Comparison of ENCODE assay signal across 20 cellular contexts in genomic region chr20:51383891-51384510, GRCh38.
A peak's percentile ranks its signal among the peaks of the same experiment; 100 is the strongest.
DNase-seq lines count a peak whose midpoint lies in the region; ATAC-seq and TF ChIP-seq lines count a peak whose summit lies in the region.
"Had no signal": no experiment of that assay in that cellular context is flagged by ENCODE, and none has a peak within 500 bp of the region (broad histone marks: within the 10 kb centered on the region; RNA-seq: fewer than 3 reads in every experiment).

No MANE protein-coding gene starts in this region.

- intact Hi-C loops in MCF 10A (cut with micrococcal nuclease) (no loop called here), breast epithelium (cut with DNase I; ENCODE audit: low total_unique reads) (no loop called here)
- intact Hi-C loops in activated CD8-positive, alpha-beta T cell treated with anti-CD3 and anti-CD28 coated beads for 36 hours (cut with micrococcal nuclease), result no loop called here

- no peak overlapping the region for H3K4me3 Mint-ChIP-seq in MCF 10A (ENCODE audit: unreplicated experiment)
- no peak overlapping the region for H3K4me3 Mint-ChIP-seq in activated CD8-positive, alpha-beta T cell treated with anti-CD3 and anti-CD28 coated beads for 36 hours
- H3K4me3 Mint-ChIP-seq: T-helper 2 cell treated with Interferon-gamma antibody and Interleukin-4, amounts not matched to agents 5 μg/mL and 100 μg/mL, for 36 hours had no signal

- no peaks in the 10 kb centered on the region for H3K27me3 Mint-ChIP-seq in MCF 10A (ENCODE audit: insufficient read depth, unreplicated experiment)
- no peaks in the 10 kb centered on the region for H3K27me3 Mint-ChIP-seq in activated CD8-positive, alpha-beta T cell treated with anti-CD3 and anti-CD28 coated beads for 36 hours

- no peaks in the 10 kb centered on the region for H3K9me3 Mint-ChIP-seq in MCF 10A (ENCODE audit: unreplicated experiment)
- no peaks in the 10 kb centered on the region for H3K9me3 Mint-ChIP-seq in activated CD8-positive, alpha-beta T cell treated with anti-CD3 and anti-CD28 coated beads for 36 hours
- H3K9me3 Mint-ChIP-seq: T-helper 2 cell treated with Interferon-gamma antibody and Interleukin-4, amounts not matched to agents 5 μg/mL and 100 μg/mL, for 36 hours had no signal

- H3K27ac ChIP-seq in breast epithelium, result no peak overlapping the region
- H3K27ac ChIP-seq in foreskin keratinocyte, result no peak overlapping the region
- H3K27ac ChIP-seq: gastroesophageal sphincter had no signal

- no peaks in the 10 kb centered on the region for H3K27me3 ChIP-seq in breast epithelium
- no peaks in the 10 kb centered on the region for H3K27me3 ChIP-seq in foreskin keratinocyte
- H3K27me3 ChIP-seq: gastroesophageal sphincter had no signal

- no peak overlapping the region for H3K27ac Mint-ChIP-seq in MCF 10A (ENCODE audit: low read depth, unreplicated experiment)
- H3K27ac Mint-ChIP-seq in activated CD8-positive, alpha-beta T cell treated with anti-CD3 and anti-CD28 coated beads for 36 hours, result peak overlapping the region; percentile 6
- H3K27ac Mint-ChIP-seq: T-helper 2 cell treated with Interferon-gamma antibody and Interleukin-4, amounts not matched to agents 5 μg/mL and 100 μg/mL, for 36 hours had no signal

- ATAC-seq in activated CD8-positive, alpha-beta T cell treated with anti-CD3 and anti-CD28 coated beads for 36 hours, result no peak
- no peak for ATAC-seq in foreskin keratinocyte
- ATAC-seq in HG03175 (IDR thresholded peaks at IDR 0.05; ENCODE audit: unreplicated experiment), result no peak
- ATAC-seq in HG03025 (IDR thresholded peaks at IDR 0.05; ENCODE audit: low FRiP score, unreplicated experiment), result no peak
- no peak for ATAC-seq in HG03571 (IDR thresholded peaks at IDR 0.05; ENCODE audit: unreplicated experiment)
- ATAC-seq: activated CD4-positive, CD25-positive, alpha-beta regulatory T cell treated with anti-CD3 and anti-CD28 coated beads, Interleukin-2, amount 50 U/mL, for 24 hours; gastroesophageal sphincter; right cardiac atrium had no signal

- H3K36me3 Mint-ChIP-seq in MCF 10A (ENCODE audit: insufficient read depth, unreplicated experiment), result no peaks in the 10 kb centered on the region
- H3K36me3 Mint-ChIP-seq in activated CD8-positive, alpha-beta T cell treated with anti-CD3 and anti-CD28 coated beads for 36 hours (ENCODE audit: low read depth), result peaks cover 27% of the 10 kb centered on the region

- H3K4me1 ChIP-seq in breast epithelium (no peaks in the 10 kb centered on the region), foreskin keratinocyte (peaks cover 6% of the 10 kb centered on the region)

- POLR2A ChIA-PET in MCF 10A (lab: Yijun Ruan, JAX), result no interaction called here
- POLR2A ChIA-PET in activated CD8-positive, alpha-beta T cell treated with anti-CD3 and anti-CD28 coated beads for 36 hours (lab: Charles Lee), result no interaction called here

- no peak for TF ChIP-seq CTCF in MCF 10A (IDR thresholded peaks at IDR 0.05; ENCODE audit: unreplicated experiment)
- TF ChIP-seq CTCF in breast epithelium (IDR thresholded peaks at IDR 0.05), result no peak
- no peak for TF ChIP-seq CTCF in activated CD8-positive, alpha-beta T cell treated with anti-CD3 and anti-CD28 coated beads for 36 hours (IDR thresholded peaks at IDR 0.05)
- peak; percentile 13 for TF ChIP-seq CTCF in foreskin keratinocyte (conservative IDR thresholded peaks at IDR 0.05)

- H3K4me1 Mint-ChIP-seq in MCF 10A (ENCODE audit: insufficient read depth, unreplicated experiment), result no peaks in the 10 kb centered on the region
- peaks cover 56% of the 10 kb centered on the region for H3K4me1 Mint-ChIP-seq in activated CD8-positive, alpha-beta T cell treated with anti-CD3 and anti-CD28 coated beads for 36 hours (ENCODE audit: low read depth)

- TF ChIP-seq POLR2A in breast epithelium (IDR thresholded peaks at IDR 0.05), result no peak

- no peaks in the 10 kb centered on the region for H3K9me3 ChIP-seq in breast epithelium
- H3K9me3 ChIP-seq: gastroesophageal sphincter had no signal

- no TSS peak for BruUV-seq in MCF 10A (replicated peaks; lab: Mats Ljungman, UMichigan)

- peak; percentile 24 for DNase-seq in MCF 10A (ENCODE audit: unreplicated experiment)
- DNase-seq in breast epithelium (ENCODE audit: low spot score in 2 of 2), result no peak
- no peak for DNase-seq in activated CD8-positive, alpha-beta T cell treated with anti-CD3 and anti-CD28 coated beads for 36 hours
- DNase-seq in foreskin keratinocyte, result no peak
- no peak for DNase-seq in COR-L47 (lab: John Stamatoyannopoulos, UW)
- DNase-seq: activated T-cell treated with anti-CD3 and anti-CD28 coated beads for 4 hours; anterior cingulate cortex; left colon; midbrain; NCI-H345; occipital lobe; right cardiac atrium; SIG-M5; stimulated activated CD4-positive, alpha-beta T cell treated with anti-CD3 and anti-CD28 coated beads, Interleukin-1b, Interleukin-23, amount 100 ng/mL, for 48 hours had no signal

- H3K36me3 ChIP-seq in breast epithelium, result no peaks in the 10 kb centered on the region
- H3K36me3 ChIP-seq: gastroesophageal sphincter had no signal

- CTCF ChIA-PET in MCF 10A (lab: Yijun Ruan, JAX), result interaction anchor here (0.7 to 3.8 kb wide), 5 partner anchors 11 to 391 kb away, joined by 3 to 178 read pairs (median 3); no protein-coding TSS in a partner anchor
- CTCF ChIA-PET in activated CD8-positive, alpha-beta T cell treated with anti-CD3 and anti-CD28 coated beads for 36 hours (lab: Charles Lee), result interaction anchor here (2.3 kb wide), 1 partner anchor 239 kb away, joined by 9 read pairs; no protein-coding TSS in a partner anchor

- no peak overlapping the region for H3K4me3 ChIP-seq in breast epithelium
- H3K4me3 ChIP-seq: gastroesophageal sphincter had no signal
